Comparison of ENCODE assay signal across 1 cellular context in the genomic region with DNA sequence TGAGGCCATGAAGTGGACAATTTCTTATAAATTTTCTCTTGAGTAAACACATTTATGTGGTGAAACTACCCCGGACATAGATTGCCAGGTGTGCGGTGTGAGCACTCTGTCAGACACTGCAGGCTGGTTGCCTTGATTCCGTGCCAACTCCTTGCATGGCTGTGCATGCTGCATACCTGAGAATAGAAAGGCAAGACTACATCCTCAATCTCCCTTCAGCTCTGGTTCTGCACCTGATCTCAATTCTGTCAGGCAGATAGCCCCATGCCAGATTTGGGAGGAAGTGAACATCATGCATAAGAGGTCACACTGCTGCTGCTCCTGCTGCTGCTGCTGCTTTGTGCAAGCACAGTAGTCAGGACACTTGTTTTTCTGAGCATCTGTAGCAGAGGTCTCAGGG.
A peak's percentile ranks its signal among the peaks of the same experiment; 100 is the strongest.
TF ChIP-seq lines count a peak whose summit lies in the region.

No MANE protein-coding gene starts in this region.

TF ChIP-seq in GM12878, 131 proteins besides CTCF, POLR2A, EP300 and RAD21 (continued from another document):
- TF ChIP-seq, protein P1, sequence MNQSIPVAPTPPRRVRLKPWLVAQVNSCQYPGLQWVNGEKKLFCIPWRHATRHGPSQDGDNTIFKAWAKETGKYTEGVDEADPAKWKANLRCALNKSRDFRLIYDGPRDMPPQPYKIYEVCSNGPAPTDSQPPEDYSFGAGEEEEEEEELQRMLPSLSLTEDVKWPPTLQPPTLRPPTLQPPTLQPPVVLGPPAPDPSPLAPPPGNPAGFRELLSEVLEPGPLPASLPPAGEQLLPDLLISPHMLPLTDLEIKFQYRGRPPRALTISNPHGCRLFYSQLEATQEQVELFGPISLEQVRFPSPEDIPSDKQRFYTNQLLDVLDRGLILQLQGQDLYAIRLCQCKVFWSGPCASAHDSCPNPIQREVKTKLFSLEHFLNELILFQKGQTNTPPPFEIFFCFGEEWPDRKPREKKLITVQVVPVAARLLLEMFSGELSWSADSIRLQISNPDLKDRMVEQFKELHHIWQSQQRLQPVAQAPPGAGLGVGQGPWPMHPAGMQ (IDR thresholded peaks at IDR 0.05; ENCODE audit: borderline replicate concordance), result no peak
- TF ChIP-seq SPI1 (IDR thresholded peaks at IDR 0.05; ENCODE audit: borderline replicate concordance, insufficient read depth, low read depth, low read length) (peak; percentile 48; the same call in 1 of the 2 replicates), BRCA1 (IDR thresholded peaks at IDR 0.05; ENCODE audit: low read depth, low read length) (no peak)
- TF ChIP-seq, protein P2, sequence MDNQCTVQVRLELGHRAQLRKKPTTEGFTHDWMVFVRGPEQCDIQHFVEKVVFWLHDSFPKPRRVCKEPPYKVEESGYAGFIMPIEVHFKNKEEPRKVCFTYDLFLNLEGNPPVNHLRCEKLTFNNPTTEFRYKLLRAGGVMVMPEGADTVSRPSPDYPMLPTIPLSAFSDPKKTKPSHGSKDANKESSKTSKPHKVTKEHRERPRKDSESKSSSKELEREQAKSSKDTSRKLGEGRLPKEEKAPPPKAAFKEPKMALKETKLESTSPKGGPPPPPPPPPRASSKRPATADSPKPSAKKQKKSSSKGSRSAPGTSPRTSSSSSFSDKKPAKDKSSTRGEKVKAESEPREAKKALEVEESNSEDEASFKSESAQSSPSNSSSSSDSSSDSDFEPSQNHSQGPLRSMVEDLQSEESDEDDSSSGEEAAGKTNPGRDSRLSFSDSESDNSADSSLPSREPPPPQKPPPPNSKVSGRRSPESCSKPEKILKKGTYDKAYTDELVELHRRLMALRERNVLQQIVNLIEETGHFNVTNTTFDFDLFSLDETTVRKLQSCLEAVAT (IDR thresholded peaks at IDR 0.05), result no peak
